11 cellular contexts compared by ENCODE assay signal in genomic region chr5:58751222-58751621, GRCh38.
DNase-seq lines count a peak whose midpoint lies in the region; TF ChIP-seq lines count a peak whose summit lies in the region.
"Had no signal": no experiment of that assay in that cellular context is flagged by ENCODE, and none has a peak within 500 bp of the region (broad histone marks: within the 10 kb centered on the region; RNA-seq: fewer than 3 reads in every experiment).

No MANE protein-coding gene starts in this region.

- intact Hi-C loops in mammary epithelial cell (cut with micrococcal nuclease): no loop called here
- intact Hi-C loops in uterus (cut with DNase I; ENCODE audit: low total_unique reads): no loop called here

- no peak overlapping the region for H2AFZ ChIP-seq in mammary epithelial cell (ENCODE audit: low read depth, low read length)
- H2AFZ ChIP-seq: parathyroid adenoma had no signal

- no peak for TF ChIP-seq POLR2A in uterus (IDR thresholded peaks at IDR 0.05)

- dilution Hi-C loops in mammary epithelial cell (cut with HindIII; ENCODE audit: low sequenced_read_pairs): no loop called here

- H3K9ac ChIP-seq in mammary epithelial cell (ENCODE audit: insufficient read depth, low read length): no peak overlapping the region
- H3K9ac ChIP-seq: parathyroid adenoma had no signal

- H3K4me3 ChIP-seq in mammary epithelial cell (replicated peaks in 1 of 3; ENCODE audit: insufficient read depth in 1 of 3, low read depth in 2 of 3, low read length in 3 of 3): no peak overlapping the region
- no peak overlapping the region for H3K4me3 ChIP-seq in uterus

- H3K27ac ChIP-seq in mammary epithelial cell (ENCODE audit: insufficient read depth, low read depth, low read length) (no peak overlapping the region), uterus (no peak overlapping the region)
- H3K27ac ChIP-seq: parathyroid adenoma had no signal

- 77% methylated on average over 3 of the region's 3 CpGs for WGBS in mammary epithelial cell (ENCODE audit: low coverage, missing lambda C conversion rate)

- CTCF ChIA-PET in mammary epithelial cell (lab: Charles Lee; ENCODE audit: low non-redundant PET): no interaction called here

- no peak overlapping the region for H3K4me2 ChIP-seq in mammary epithelial cell (ENCODE audit: insufficient read depth, low read depth, low read length)

- in situ Hi-C loops in mammary epithelial cell (cut with MboI; ENCODE audit: low sequenced_read_pairs in 2 of 2): no loop called here

- H4K20me1 ChIP-seq in mammary epithelial cell (ENCODE audit: insufficient read depth, low read length): no peaks in the 10 kb centered on the region

- DNase-seq in activated CD4-positive, alpha-beta T cell treated with anti-CD3 and anti-CD28 coated beads for 48 hours: peak; percentile 41
- DNase-seq in activated CD4-positive, alpha-beta T cell treated with anti-CD3 and anti-CD28 coated beads for 1 hour: no peak
- DNase-seq in NCI-H82 (lab: John Stamatoyannopoulos, UW) (peak; percentile 83), mammary epithelial cell (peak; percentile 57), pulmonary artery endothelial cell (ENCODE audit: low read depth, low spot score) (peak; percentile 24), uterus (no peak), NOMO-1 treated with DMSO at 0.1 percent for 48 hours (lab: John Stamatoyannopoulos, UW; ENCODE audit: unreplicated experiment) (no peak), NCI-H526 (lab: John Stamatoyannopoulos, UW) (no peak)
- DNase-seq: ACHN, NCI-H526 treated with DMSO at 0.1 percent for 48 hours had no signal

- BruUV-seq in mammary epithelial cell (replicated peaks; lab: Mats Ljungman, UMichigan): no TSS peak

- H3K36me3 ChIP-seq in mammary epithelial cell (ENCODE audit: insufficient read depth, low read length) (no peaks in the 10 kb centered on the region), uterus (no peaks in the 10 kb centered on the region)

- H3K79me2 ChIP-seq in mammary epithelial cell (ENCODE audit: insufficient read depth, low read length): no peaks in the 10 kb centered on the region
- H3K79me2 ChIP-seq: parathyroid adenoma had no signal

- H3K4me1 ChIP-seq in mammary epithelial cell (ENCODE audit: insufficient read depth, low read length) (no peaks in the 10 kb centered on the region), uterus (no peaks in the 10 kb centered on the region)

- H3K9me3 ChIP-seq in mammary epithelial cell (replicated peaks; ENCODE audit: insufficient read depth, low read length) (no peaks in the 10 kb centered on the region), uterus (no peaks in the 10 kb centered on the region)

- peaks cover 2% of the 10 kb centered on the region for H3K27me3 ChIP-seq in mammary epithelial cell (ENCODE audit: insufficient read depth, low read length)
- H3K27me3 ChIP-seq in uterus: no peaks in the 10 kb centered on the region

- TF ChIP-seq CTCF in mammary epithelial cell (conservative IDR thresholded peaks at IDR 0.05 in 1 of 2, IDR thresholded peaks at IDR 0.05 in 1 of 2; ENCODE audit: extremely low read depth in 1 of 2, insufficient read depth in 1 of 2, low read depth in 1 of 2, low read length in 2 of 2) (no peak), uterus (IDR thresholded peaks at IDR 0.05) (no peak)

Comparison
In these comparisons a context has a peak if more than half of its experiments do, and no peak if none do; other contexts are left out.
1. DNase-seq: peak in activated CD4-positive, alpha-beta T cell treated with anti-CD3 and anti-CD28 coated beads for 48 hours (single experiment), NCI-H82 (single experiment), mammary epithelial cell (single experiment) and pulmonary artery endothelial cell (single experiment); none in activated CD4-positive, alpha-beta T cell treated with anti-CD3 and anti-CD28 coated beads for 1 hour (single experiment), uterus (0 of 2), NOMO-1 treated with DMSO at 0.1 percent for 48 hours (single experiment) and NCI-H526 (0 of 2).